In the genomic region with DNA sequence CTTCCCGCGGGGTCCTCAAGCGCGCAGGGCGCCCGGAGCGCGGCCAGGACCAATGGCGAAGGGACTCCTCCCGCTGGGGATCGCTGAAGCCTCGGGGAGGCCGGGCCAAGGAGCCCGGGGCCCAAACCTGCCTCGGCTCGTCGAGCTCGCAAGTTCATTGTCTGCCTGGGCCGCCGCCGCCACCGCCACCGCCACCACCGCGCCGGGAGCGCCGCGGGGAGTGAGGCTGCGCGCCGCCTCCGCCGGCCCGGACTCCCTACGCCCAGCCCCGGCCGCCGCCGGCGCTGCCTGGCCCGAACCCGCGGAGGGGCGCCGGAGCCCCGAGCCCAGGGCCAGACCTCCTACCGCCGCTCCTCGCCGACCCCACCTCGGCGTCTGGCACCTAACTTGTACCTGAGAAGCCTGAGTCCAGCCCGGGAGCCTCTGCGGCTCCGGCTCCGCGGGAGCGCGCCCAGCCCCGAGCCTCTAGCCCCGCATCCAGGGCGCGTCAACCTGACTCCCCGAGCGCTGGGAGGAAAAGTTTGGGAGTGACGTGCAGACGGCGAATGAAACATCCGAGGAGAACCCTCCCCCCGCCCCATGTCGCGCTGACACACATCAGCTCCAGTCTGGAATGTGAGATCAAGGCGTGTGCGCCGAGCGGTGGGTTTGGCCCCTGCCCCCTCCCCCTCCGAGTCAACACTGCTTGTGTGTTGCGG, we compare ENCODE assay signal across 8 cellular contexts. TPM values are rescaled to one million over a fixed set of nuclear protein-coding genes. Genes with fewer than 3 reads are reported as not detected.
DNase-seq lines count a peak whose midpoint lies in the region; ATAC-seq, FAIRE-seq and TF ChIP-seq lines count a peak whose summit lies in the region.

A gene with protein sequence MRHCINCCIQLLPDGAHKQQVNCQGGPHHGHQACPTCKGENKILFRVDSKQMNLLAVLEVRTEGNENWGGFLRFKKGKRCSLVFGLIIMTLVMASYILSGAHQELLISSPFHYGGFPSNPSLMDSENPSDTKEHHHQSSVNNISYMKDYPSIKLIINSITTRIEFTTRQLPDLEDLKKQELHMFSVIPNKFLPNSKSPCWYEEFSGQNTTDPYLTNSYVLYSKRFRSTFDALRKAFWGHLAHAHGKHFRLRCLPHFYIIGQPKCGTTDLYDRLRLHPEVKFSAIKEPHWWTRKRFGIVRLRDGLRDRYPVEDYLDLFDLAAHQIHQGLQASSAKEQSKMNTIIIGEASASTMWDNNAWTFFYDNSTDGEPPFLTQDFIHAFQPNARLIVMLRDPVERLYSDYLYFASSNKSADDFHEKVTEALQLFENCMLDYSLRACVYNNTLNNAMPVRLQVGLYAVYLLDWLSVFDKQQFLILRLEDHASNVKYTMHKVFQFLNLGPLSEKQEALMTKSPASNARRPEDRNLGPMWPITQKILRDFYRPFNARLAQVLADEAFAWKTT (minus strand): TSS at position 523 of the 698 bp plus-strand sequence. CDS start 47,386 bp downstream, outside the sequence.

- H3K4me3 ChIP-seq in BLaER1, result peak within 1 kb of the TSS; percentile 82
- H3K4me3 ChIP-seq in SJCRH30, result peak within 1 kb of the TSS; percentile 54
- H3K4me3 ChIP-seq in esophagus (ENCODE audit: low read depth in 1 of 2, low read length in 2 of 2), result peak within 1 kb of the TSS; percentile 62 to 67
- H3K4me3 ChIP-seq in upper lobe of left lung, result peak within 1 kb of the TSS; percentile 59 to 78 (median 64)

- H3K4me2 ChIP-seq in BLaER1, result peak within 1 kb of the TSS; percentile 97

- H3K36me3 ChIP-seq in BLaER1, result peaks cover 18% of the 10 kb centered on the region
- H3K36me3 ChIP-seq in SJCRH30, result no peaks in the 10 kb centered on the region
- H3K36me3 ChIP-seq in esophagus (ENCODE audit: control insufficient read depth in 2 of 2, insufficient read depth in 2 of 2, low read length in 1 of 2), result no peaks in the 10 kb centered on the region
- no peaks in the 10 kb centered on the region for H3K36me3 ChIP-seq in upper lobe of left lung

- ATAC-seq in GM21515 (IDR thresholded peaks at IDR 0.05; ENCODE audit: unreplicated experiment) (peak; percentile 29), upper lobe of left lung (ENCODE audit: low FRiP score in 2 of 2) (peak; percentile 59 to 71)

- peaks cover 38% of the 10 kb centered on the region for H4K20me1 ChIP-seq in BLaER1

- no peak for TF ChIP-seq CTCF in upper lobe of left lung (IDR thresholded peaks at IDR 0.05)

- H3K27ac ChIP-seq in BLaER1 (peak within 1 kb of the TSS; percentile 93), SJCRH30 (no peak within 1 kb of the TSS), esophagus (ENCODE audit: low read depth in 2 of 2, low read length in 1 of 2) (peak within 1 kb of the TSS; percentile 92 to 95), upper lobe of left lung (peak within 1 kb of the TSS; percentile 90 to 97 (median 92))

- peaks cover 6% of the 10 kb centered on the region for H3K9me3 ChIP-seq in BLaER1
- H3K9me3 ChIP-seq in SJCRH30 (replicated peaks), result no peaks in the 10 kb centered on the region
- peaks cover 0 to 4% of the 10 kb centered on the region in 2 donors for H3K9me3 ChIP-seq in esophagus (ENCODE audit: control insufficient read depth in 2 of 2, insufficient read depth in 1 of 2, low read depth in 1 of 2, low read length in 1 of 2)
- peaks cover 0 to 6% (median 2%) of the 10 kb centered on the region in 4 donors for H3K9me3 ChIP-seq in upper lobe of left lung

- H3K27me3 ChIP-seq in BLaER1 (no peaks in the 10 kb centered on the region), SJCRH30 (peaks cover 24% of the 10 kb centered on the region), esophagus (ENCODE audit: control insufficient read depth in 1 of 2, insufficient read depth in 2 of 2, low read length in 2 of 2) (no peaks in the 10 kb centered on the region), upper lobe of left lung (peaks cover 0 to 20% (median 0%) of the 10 kb centered on the region in 4 donors)

- WGBS in esophagus, 2 donors, result 0 to 1% methylated on average over 61 to 79 of the region's 79 CpGs
- WGBS in upper lobe of left lung, 2 donors, result 0 to 1% methylated on average over 10 to 24 of the region's 79 CpGs

- H3K9ac ChIP-seq in BLaER1, result peak within 1 kb of the TSS; percentile 87

- H3K4me1 ChIP-seq in BLaER1 (peaks cover 57% of the 10 kb centered on the region), SJCRH30 (no peaks in the 10 kb centered on the region), esophagus (ENCODE audit: control insufficient read depth in 2 of 2, insufficient read depth in 2 of 2, low read length in 1 of 2) (peaks cover 2 to 6% of the 10 kb centered on the region in 2 donors), upper lobe of left lung (peaks cover 16 to 68% (median 53%) of the 10 kb centered on the region in 4 donors)

- TF ChIP-seq POLR2A in upper lobe of left lung (IDR thresholded peaks at IDR 0.05) (peak in 2 of 4 donors; percentile 61 to 71), GM12892 (IDR thresholded peaks at IDR 0.05; ENCODE audit: low read depth, low read length) (no peak)

- no peak for TF ChIP-seq EP300 in upper lobe of left lung (IDR thresholded peaks at IDR 0.05)

- no peak for FAIRE-seq in GM12892 (lab: Jason Lieb, UNC)

- DNase-seq in SJCRH30, result peak in 1 of 2 experiments; percentile 21
- peak; percentile 21 for DNase-seq in mucosa of gallbladder (ENCODE audit: low spot score)
- peak; percentile 64 to 93 for DNase-seq in upper lobe of left lung
- no peak for DNase-seq in GM12892 (ENCODE audit: insufficient read length)
- no peak for DNase-seq in SHP77 treated with DMSO at 0.1 percent for 48 hours (lab: John Stamatoyannopoulos, UW)

RNA-seq across cellular contexts. Expression of the gene that starts here (rescaled TPM):
- total RNA-seq in SJCRH30 (2014; rRNA removed; shearing (Covaris generic)), result 2.2 and 2.8 TPM in 2 replicates
- 1 to 10 TPM; 1.4 to 3.7 TPM for polyA plus RNA-seq in esophagus
- total RNA-seq in mucosa of gallbladder, result 23.5 TPM
- total RNA-seq in upper lobe of left lung, result 10 to 100 TPM; 16.1 to 54.5 (median 27.3) TPM
- polyA plus RNA-seq in GM12892 (2012; ENCODE audit: missing spikeins), result 1.1 TPM

Comparison
In these comparisons a context has a peak if more than half of its experiments do, and no peak if none do; other contexts are left out.
1. DNase-seq: peak in mucosa of gallbladder (single experiment) and upper lobe of left lung (2 of 2); none in GM12892 (single experiment) and SHP77 treated with DMSO at 0.1 percent for 48 hours (single experiment).
2. Peak in every context shown above with its lines, with median percentiles within 50 percentile points of each other: H3K4me3 ChIP-seq.